ENCODE assay signal across 12 cellular contexts in the genomic region with DNA sequence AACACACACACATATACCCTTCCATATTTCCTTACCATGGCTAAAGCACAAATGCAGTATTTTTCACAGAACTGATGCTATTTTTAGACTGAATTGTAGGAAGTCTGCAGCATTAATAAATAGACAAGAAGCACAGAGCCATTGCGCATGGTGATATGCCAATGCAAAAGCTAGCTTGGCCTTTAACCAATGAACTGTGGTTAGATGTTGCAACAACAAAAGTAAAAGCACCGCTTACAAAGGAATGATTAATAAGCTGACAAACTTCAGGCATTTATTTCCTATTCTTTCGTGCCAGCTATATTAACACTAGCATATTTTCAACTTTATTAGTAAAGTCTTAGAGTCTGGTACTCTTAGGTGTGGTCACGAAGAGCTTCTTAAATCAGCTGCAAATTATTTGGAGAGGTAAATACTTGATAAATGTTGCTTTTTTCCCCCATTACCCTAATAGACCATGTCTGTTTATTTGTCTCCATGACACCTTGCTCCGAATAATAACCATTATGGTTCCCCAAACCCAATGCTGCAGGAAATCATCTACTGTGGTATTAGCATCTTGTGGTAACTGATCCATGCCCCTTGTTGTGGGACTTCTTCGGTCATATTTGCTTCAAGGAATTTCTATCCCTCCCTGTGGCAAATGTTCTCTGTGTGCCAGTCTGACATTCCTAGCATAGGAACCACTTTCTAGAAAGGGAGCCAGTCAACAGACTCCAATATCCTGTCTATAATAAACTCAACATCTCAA.
DNase-seq lines count a peak whose midpoint lies in the region; ATAC-seq, FAIRE-seq and TF ChIP-seq lines count a peak whose summit lies in the region.
"Had no signal": no experiment of that assay in that cellular context is flagged by ENCODE, and none has a peak within 500 bp of the region (broad histone marks: within the 10 kb centered on the region; RNA-seq: fewer than 3 reads in every experiment).

No MANE protein-coding gene starts in this region.

- no peak overlapping the region for H3K4me2 ChIP-seq in hepatocyte
- no peak overlapping the region for H3K4me2 ChIP-seq in PC-9

- POLR2A ChIA-PET in PC-9 (lab: Charles Lee; ENCODE audit: unreplicated experiment) = no interaction called here

- no peaks in the 10 kb centered on the region for H4K20me1 ChIP-seq in hepatocyte (ENCODE audit: insufficient read depth, poor library complexity, severe bottlenecking)
- H4K20me1 ChIP-seq in PC-9 (ENCODE audit: insufficient read depth) = no peaks in the 10 kb centered on the region

- H3K27me3 ChIP-seq in MG63 (no peaks in the 10 kb centered on the region), hepatocyte (no peaks in the 10 kb centered on the region), thoracic aorta (replicated peaks; ENCODE audit: insufficient read depth) (no peaks in the 10 kb centered on the region), PC-9 (ENCODE audit: insufficient read depth, low read depth) (no peaks in the 10 kb centered on the region)

- intact Hi-C loops in PC-9 (cut with micrococcal nuclease; ENCODE audit: unreplicated experiment) = no loop called here

- no peak for TF ChIP-seq POLR2A in H54 (IDR thresholded peaks at IDR 0.05; ENCODE audit: low read depth, low read length)

- no peaks in the 10 kb centered on the region for H3K79me2 ChIP-seq in hepatocyte
- H3K79me2 ChIP-seq in PC-9 (ENCODE audit: low read depth) = no peaks in the 10 kb centered on the region

- H3K27ac ChIP-seq in hepatocyte (no peak overlapping the region), thoracic aorta (peak overlapping the region; percentile 9 to 52), PC-9 (no peak overlapping the region)

- BruUV-seq in PC-9 (replicated peaks; lab: Mats Ljungman, UMichigan) = no TSS peak

- H3K4me1 ChIP-seq in hepatocyte (ENCODE audit: insufficient read depth) (no peaks in the 10 kb centered on the region), thoracic aorta (ENCODE audit: control insufficient read depth in 1 of 2, low read depth in 2 of 2) (peaks cover 11 to 40% of the 10 kb centered on the region in 2 donors), PC-9 (replicated peaks; ENCODE audit: insufficient read depth) (no peaks in the 10 kb centered on the region)

- 81% methylated on average over 6 of the region's 6 CpGs for WGBS in hepatocyte (ENCODE audit: low lambda C conversion rate, missing lambda C conversion rate)

- no peak for TF ChIP-seq CTCF in hepatocyte (IDR thresholded peaks at IDR 0.05; ENCODE audit: poor library complexity)
- TF ChIP-seq CTCF in thoracic aorta (IDR thresholded peaks at IDR 0.05) = no peak
- no peak for TF ChIP-seq CTCF in PC-9 (conservative IDR thresholded peaks at IDR 0.05)

- peak; percentile 53 for DNase-seq in MG63
- DNase-seq in dedifferentiated amniotic fluid mesenchymal stem cell (ENCODE audit: extremely low spot score) = peak; percentile 36
- peak; percentile 11 for DNase-seq in hepatocyte (ENCODE audit: low spot score)
- DNase-seq in thoracic aorta (ENCODE audit: low spot score) = no peak
- no peak for DNase-seq in PC-9
- no peak for DNase-seq in H54 (ENCODE audit: insufficient read length, low spot score)
- DNase-seq in SHP77 (lab: John Stamatoyannopoulos, UW) = no peak
- DNase-seq: activated CD8-positive, alpha-beta memory T cell treated with anti-CD3 and anti-CD28 coated beads, Interleukin-2, amount 50 U/mL, for 4 hours; NCI-H1436 treated with DMSO at 0.1 percent for 48 hours had no signal

- ATAC-seq in thoracic aorta (ENCODE audit: insufficient number of reproducible peaks, low FRiP score, low read depth) (no peak), GM21526 (IDR thresholded peaks at IDR 0.05; ENCODE audit: low FRiP score, unreplicated experiment) (no peak)

- no peaks in the 10 kb centered on the region for H3F3A ChIP-seq in PC-9 (ENCODE audit: insufficient read depth, low read depth)

- H3K4me3 ChIP-seq in MG63 = no peak overlapping the region
- H3K4me3 ChIP-seq in hepatocyte = no peak overlapping the region
- H3K4me3 ChIP-seq in thoracic aorta = peak overlapping the region; percentile 8
- H3K4me3 ChIP-seq in PC-9 = no peak overlapping the region

- H3K9me2 ChIP-seq in hepatocyte (replicated peaks; ENCODE audit: insufficient read depth) (no peaks in the 10 kb centered on the region), PC-9 (ENCODE audit: insufficient read depth) (no peaks in the 10 kb centered on the region)

- no peaks in the 10 kb centered on the region for H3K9me3 ChIP-seq in MG63
- no peaks in the 10 kb centered on the region for H3K9me3 ChIP-seq in hepatocyte (ENCODE audit: low read depth)
- H3K9me3 ChIP-seq in thoracic aorta = no peaks in the 10 kb centered on the region
- no peaks in the 10 kb centered on the region for H3K9me3 ChIP-seq in PC-9 (ENCODE audit: insufficient read depth, low read depth)

- CTCF ChIA-PET in PC-9 (lab: Charles Lee) = no interaction called here

- H3K36me3 ChIP-seq in MG63 (no peaks in the 10 kb centered on the region; the same call in 1 of the 2 replicates), hepatocyte (replicated peaks; ENCODE audit: insufficient read depth, low read depth) (no peaks in the 10 kb centered on the region), thoracic aorta (no peaks in the 10 kb centered on the region), PC-9 (ENCODE audit: low read depth) (no peaks in the 10 kb centered on the region)

- no peak for FAIRE-seq in H54 (lab: Jason Lieb, UNC)
- FAIRE-seq: G401.6, H1 had no signal

- H2AFZ ChIP-seq in hepatocyte (no peak overlapping the region), PC-9 (no peak overlapping the region)

Comparison
In these comparisons a context has a peak if more than half of its experiments do, and no peak if none do; other contexts are left out.
1. DNase-seq: peak in MG63 (single experiment), dedifferentiated amniotic fluid mesenchymal stem cell (single experiment) and hepatocyte (single experiment); none in thoracic aorta (single experiment), PC-9 (0 of 2), H54 (single experiment) and SHP77 (0 of 2).
2. H3K27ac ChIP-seq: peak in thoracic aorta (2 of 2); none in hepatocyte (single experiment) and PC-9 (single experiment).